Comparison of ENCODE assay signal across 9 cellular contexts in genomic region chr17:40791808-40792436, GRCh38. TPM values are rescaled to one million over a fixed set of nuclear protein-coding genes. Genes with fewer than 3 reads are reported as not detected.
A peak's percentile ranks its signal among the peaks of the same experiment; 100 is the strongest.
DNase-seq lines count a peak whose midpoint lies in the region; ATAC-seq and TF ChIP-seq lines count a peak whose summit lies in the region.
"Had no signal": no experiment of that assay in that cellular context is flagged by ENCODE, and none has a peak within 500 bp of the region (broad histone marks: within the 10 kb centered on the region; RNA-seq: fewer than 3 reads in every experiment).

No MANE protein-coding gene starts in this region.

- intact Hi-C loops in spleen (cut with DNase I; ENCODE audit: low total_unique reads) (no loop called here), natural killer cell (cut with micrococcal nuclease) (no loop called here)

- H3K4me3 ChIP-seq in Peyer's patch (no peak overlapping the region), spleen (no peak overlapping the region)

- H3K4me3 Mint-ChIP-seq in natural killer cell, result no peak overlapping the region
- H3K4me3 Mint-ChIP-seq: naive B cell had no signal

- H3K27me3 ChIP-seq in Peyer's patch (no peaks in the 10 kb centered on the region), spleen (replicated peaks in 1 of 7) (peaks cover 0 to 28% (median 5%) of the 10 kb centered on the region in 7 donors)

- no peaks in the 10 kb centered on the region for H3K9me3 ChIP-seq in Peyer's patch
- H3K9me3 ChIP-seq in spleen, result no peaks in the 10 kb centered on the region

- DNase-seq in H4 (ENCODE audit: low spot score) (peak; percentile 25), Peyer's patch (no peak), foreskin melanocyte (peak; percentile 32), spleen (no peak), middle frontal gyrus (ENCODE audit: extremely low spot score, low spot score) (no peak), natural killer cell (no peak)
- DNase-seq in stimulated activated CD4-positive, alpha-beta T cell treated with anti-CD3 and anti-CD28 coated beads, Interleukin-1b, Interleukin-23, amount 100 ng/mL, for 48 hours, result no peak
- DNase-seq: naive B cell had no signal

- no peak overlapping the region for H3K27ac Mint-ChIP-seq in natural killer cell
- H3K27ac Mint-ChIP-seq: naive B cell had no signal

- TF ChIP-seq CTCF in Peyer's patch (IDR thresholded peaks at IDR 0.05) (peak; percentile 10 to 62 (median 54)), spleen (IDR thresholded peaks at IDR 0.05 in 8 of 11, conservative IDR thresholded peaks at IDR 0.05 in 3 of 11) (peak in 7 of 11 experiments; percentile 13 to 50 (median 29)), natural killer cell (IDR thresholded peaks at IDR 0.05) (no peak)

- H3K4me1 Mint-ChIP-seq in natural killer cell, result no peaks in the 10 kb centered on the region
- H3K4me1 Mint-ChIP-seq: naive B cell had no signal

- H3K36me3 ChIP-seq in Peyer's patch (no peaks in the 10 kb centered on the region), spleen (no peaks in the 10 kb centered on the region)

- H3K36me3 Mint-ChIP-seq in natural killer cell, result no peaks in the 10 kb centered on the region

- H3K9me3 Mint-ChIP-seq in natural killer cell, result no peaks in the 10 kb centered on the region
- H3K9me3 Mint-ChIP-seq: naive B cell had no signal

- peaks cover 34 to 59% of the 10 kb centered on the region in 2 donors for H3K27me3 Mint-ChIP-seq in natural killer cell (ENCODE audit: low read depth in 2 of 2)

- TF ChIP-seq POLR2A in Peyer's patch (IDR thresholded peaks at IDR 0.05) (no peak), spleen (IDR thresholded peaks at IDR 0.05) (no peak)

- WGBS in spleen, 5 donors, result 37 to 49% (median 40%) methylated on average over 5 of the region's 5 CpGs

- H3K27ac ChIP-seq in Peyer's patch (no peak overlapping the region), spleen (no peak overlapping the region)

- no peak for ATAC-seq in GM18858 (IDR thresholded peaks at IDR 0.05; ENCODE audit: unreplicated experiment)
- no peak for ATAC-seq in natural killer cell

- H3K4me1 ChIP-seq in Peyer's patch (no peaks in the 10 kb centered on the region), spleen (peaks cover 0 to 7% (median 0%) of the 10 kb centered on the region in 6 donors)

RNA-seq across cellular contexts. Expression of gene KRT28, which starts 7.8 kb away (rescaled TPM):
- not detected in 2 replicates for total RNA-seq in H4 (2014; rRNA removed; shearing (Covaris generic))
- total RNA-seq in Peyer's patch (under 1 TPM in 1 of 4 donors, not detected in 3; 0.88 TPM), spleen (not detected), natural killer cell (not detected)
- not detected for polyA plus RNA-seq in spleen

RNA-seq across cellular contexts. Expression of gene KRT27, which starts 9.6 kb away (rescaled TPM):
- not detected in 2 replicates for total RNA-seq in H4 (2014; rRNA removed; shearing (Covaris generic))
- total RNA-seq in Peyer's patch, result not detected
- not detected for total RNA-seq in spleen
- polyA plus RNA-seq in spleen, result under 1 TPM; 0.09 to 0.42 (median 0.12) TPM
- total RNA-seq in natural killer cell, result not detected

RNA-seq across cellular contexts. Expression of gene KRT26, which starts 19.9 kb away (rescaled TPM):
- total RNA-seq in H4 (2014; rRNA removed; shearing (Covaris generic)), result not detected in 2 replicates
- not detected for total RNA-seq in Peyer's patch
- not detected for total RNA-seq in spleen
- polyA plus RNA-seq in spleen, result not detected
- not detected for total RNA-seq in natural killer cell

RNA-seq across cellular contexts. Expression of gene KRT10, which starts 30.5 kb away (rescaled TPM):
- 45.0 and 61.1 TPM in 2 replicates for total RNA-seq in H4 (2014; rRNA removed; shearing (Covaris generic))
- total RNA-seq in Peyer's patch, result 10 to 100 TPM in 2 of 4 donors, 1 to 10 TPM in 2; 5.1 to 19.0 (median 8.1) TPM
- total RNA-seq in spleen, result 10 to 100 TPM in 4 of 7 donors, 1 to 10 TPM in 3; 4.3 to 39.0 (median 25.9) TPM
- polyA plus RNA-seq in spleen, result 10 to 100 TPM; 35.3 to 41.8 (median 41.3) TPM
- 10 to 100 TPM; 23.6 to 35.9 (median 25.5) TPM for total RNA-seq in natural killer cell

RNA-seq across cellular contexts. Expression of gene KRT25, which starts 36.8 kb away (rescaled TPM):
- total RNA-seq in H4 (2014; rRNA removed; shearing (Covaris generic)), result not detected in 2 replicates
- total RNA-seq in Peyer's patch, result not detected
- not detected for total RNA-seq in spleen
- polyA plus RNA-seq in spleen, result not detected
- total RNA-seq in natural killer cell, result not detected

Comparison
In these comparisons a context has a peak if more than half of its experiments do, and no peak if none do; other contexts are left out.
1. DNase-seq: peak in H4 (single experiment) and foreskin melanocyte (single experiment); none in Peyer's patch (0 of 3), spleen (single experiment), middle frontal gyrus (single experiment), natural killer cell (single experiment) and stimulated activated CD4-positive, alpha-beta T cell treated with anti-CD3 and anti-CD28 coated beads, Interleukin-1b, Interleukin-23, amount 100 ng/mL, for 48 hours (single experiment).